Comparison of ENCODE assay signal across 8 cellular contexts in the genomic region with DNA sequence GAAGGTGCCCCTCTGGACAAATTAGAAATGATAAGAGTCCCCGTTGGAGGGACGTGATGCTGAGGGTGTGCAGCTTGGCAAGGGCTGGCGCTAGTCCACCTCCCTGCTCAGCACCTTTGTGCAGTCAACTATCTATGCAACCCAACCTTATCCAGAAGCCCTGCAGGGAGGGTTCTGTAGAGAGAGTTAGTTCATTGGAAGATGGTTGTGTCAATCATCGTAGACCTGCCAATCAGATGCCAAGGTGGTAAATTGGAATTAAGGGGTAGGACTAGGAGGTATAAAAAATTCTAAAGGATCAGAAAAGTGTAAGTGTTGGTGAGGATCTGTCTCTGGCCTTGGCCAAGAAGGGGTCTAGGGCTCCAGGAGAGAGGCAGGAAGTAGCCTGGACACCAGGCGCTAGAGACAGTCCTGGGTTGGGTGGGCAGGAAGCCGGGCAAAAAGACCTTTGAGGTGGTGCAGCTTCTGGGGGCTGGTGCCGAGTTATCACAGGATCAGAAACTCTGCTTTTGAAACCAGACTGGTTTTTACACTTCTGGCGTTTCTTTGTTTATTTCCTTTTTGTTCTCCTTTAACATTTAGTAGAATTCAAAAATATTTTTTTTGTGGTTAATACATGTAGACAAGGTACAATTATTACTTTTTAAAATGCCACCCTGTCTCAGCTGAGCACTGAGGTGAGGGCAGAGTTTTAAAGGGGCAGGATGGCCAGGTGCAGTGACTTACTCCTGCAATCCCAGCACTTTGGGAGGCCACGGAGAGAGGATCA. TPM values are rescaled to one million over a fixed set of nuclear protein-coding genes. Genes with fewer than 3 reads are reported as not detected.
DNase-seq lines count a peak whose midpoint lies in the region; ATAC-seq, FAIRE-seq and TF ChIP-seq lines count a peak whose summit lies in the region.

No MANE protein-coding gene starts in this region.

- TF ChIP-seq EP300 in upper lobe of left lung (IDR thresholded peaks at IDR 0.05) = no peak

- TF ChIP-seq POLR2A in GM12891 (IDR thresholded peaks at IDR 0.05; ENCODE audit: low read depth, low read length) = no peak
- TF ChIP-seq POLR2A in upper lobe of left lung (IDR thresholded peaks at IDR 0.05) = no peak

- H3K27me3 ChIP-seq in left lung = no peaks in the 10 kb centered on the region
- H3K27me3 ChIP-seq in upper lobe of left lung = no peaks in the 10 kb centered on the region

- WGBS in upper lobe of left lung, 2 donors = 53 to 61% methylated on average over 9 of the region's 9 CpGs

- H3K9me3 ChIP-seq in left lung (no peaks in the 10 kb centered on the region), upper lobe of left lung (no peaks in the 10 kb centered on the region)

- no peaks in the 10 kb centered on the region for H3K36me3 ChIP-seq in left lung
- H3K36me3 ChIP-seq in upper lobe of left lung = no peaks in the 10 kb centered on the region

- peak; percentile 84 for FAIRE-seq in GM12891 (lab: Jason Lieb, UNC)

- H3K27ac ChIP-seq in left lung = peak overlapping the region; percentile 81 to 83
- peak overlapping the region; percentile 68 to 89 (median 88) for H3K27ac ChIP-seq in upper lobe of left lung

- ATAC-seq in left lung = peak; percentile 15
- peak in 1 of 2 donors; percentile 38 for ATAC-seq in upper lobe of left lung (ENCODE audit: low FRiP score in 2 of 2)
- ATAC-seq in HG02759 (IDR thresholded peaks at IDR 0.05; ENCODE audit: unreplicated experiment) = no peak
- no peak for ATAC-seq in HG03280 (IDR thresholded peaks at IDR 0.05; ENCODE audit: unreplicated experiment)

- DNase-seq in AG08395 (ENCODE audit: low spot score) (peak; percentile 85), GM12891 (ENCODE audit: insufficient read length, low spot score) (peak; percentile 71), SHP77 (lab: John Stamatoyannopoulos, UW) (peak; percentile 19 to 30), left lung (peak in 1 of 2 donors; percentile 26), upper lobe of left lung (no peak)
- DNase-seq in central memory CD4-positive, alpha-beta T cell = peak; percentile 69

- H3K4me1 ChIP-seq in left lung (peaks cover 21 to 42% of the 10 kb centered on the region in 2 donors), upper lobe of left lung (peaks cover 35 to 38% (median 37%) of the 10 kb centered on the region in 4 donors)

- TF ChIP-seq CTCF in left lung (IDR thresholded peaks at IDR 0.05) = no peak
- TF ChIP-seq CTCF in upper lobe of left lung (IDR thresholded peaks at IDR 0.05) = no peak

- H3K4me3 ChIP-seq in left lung = peak overlapping the region in 1 of 2 donors; percentile 35
- H3K4me3 ChIP-seq in upper lobe of left lung = peak overlapping the region in 2 of 4 donors; percentile 2 to 43

- intact Hi-C loops in left lung (cut with DNase I) = no loop called here

TF ChIP-seq in GM12891, 5 proteins besides CTCF, POLR2A, EP300 and RAD21:
- no peak for TF ChIP-seq POLR2AphosphoS5 (IDR thresholded peaks at IDR 0.05; ENCODE audit: low read depth, low read length)
- no peak for TF ChIP-seq POU2F2 (IDR thresholded peaks at IDR 0.05; ENCODE audit: low read depth, low read length)
- no peak for TF ChIP-seq SPI1 (IDR thresholded peaks at IDR 0.05; ENCODE audit: low read depth, low read length)
- TF ChIP-seq TAF1 (IDR thresholded peaks at IDR 0.05; ENCODE audit: low read depth, low read length) = no peak
- TF ChIP-seq PAX5 (IDR thresholded peaks at IDR 0.05; ENCODE audit: insufficient read depth, low read length, severe bottlenecking) = no peak

RNA-seq across cellular contexts. Expression of a gene that starts 1.6 kb away (rescaled TPM):
- polyA plus RNA-seq in GM12891 (2012; ENCODE audit: low read depth, missing spikeins) = 2.6 TPM
- total RNA-seq in left lung = 10 to 100 TPM in 1 of 2 donors, 1 to 10 TPM in 1; 7.2 to 16.0 TPM
- 1 to 10 TPM; 2.1 to 8.4 (median 4.7) TPM for total RNA-seq in upper lobe of left lung

RNA-seq across cellular contexts. Expression of a gene that starts 25.9 kb away (rescaled TPM):
- 3.7 TPM for polyA plus RNA-seq in GM12891 (2012; ENCODE audit: low read depth, missing spikeins)
- under 1 TPM in 1 of 2 donors, not detected in 1; 0.26 TPM for total RNA-seq in left lung
- total RNA-seq in upper lobe of left lung = under 1 TPM in 2 of 6 donors, not detected in 4; 0.06 to 0.13 TPM

RNA-seq across cellular contexts. Expression of a gene that starts 36.7 kb away (rescaled TPM):
- 44.7 TPM for polyA plus RNA-seq in GM12891 (2012; ENCODE audit: low read depth, missing spikeins)
- 1 to 10 TPM; 3.7 to 7.7 TPM for total RNA-seq in left lung
- 1 to 10 TPM; 3.4 to 9.4 (median 5.8) TPM for total RNA-seq in upper lobe of left lung

RNA-seq across cellular contexts. Expression of a gene that starts 57.7 kb away (rescaled TPM):
- 448 TPM for polyA plus RNA-seq in GM12891 (2012; ENCODE audit: low read depth, missing spikeins)
- 10 to 100 TPM; 40.9 to 77.2 TPM for total RNA-seq in left lung
- 100 to 1,000 TPM in 1 of 6 donors, 10 to 100 TPM in 5; 22.1 to 126 (median 65.2) TPM for total RNA-seq in upper lobe of left lung

Comparison
In these comparisons a context has a peak if more than half of its experiments do, and no peak if none do; other contexts are left out.
1. DNase-seq: peak in AG08395 (single experiment), GM12891 (single experiment), SHP77 (2 of 2) and central memory CD4-positive, alpha-beta T cell (single experiment); none in upper lobe of left lung (0 of 2).